22 cellular contexts compared by ENCODE assay signal in genomic region chr2:101375653-101376052, GRCh38. TPM values are rescaled to one million over a fixed set of nuclear protein-coding genes. Genes with fewer than 3 reads are reported as not detected.
"Had no signal": no experiment of that assay in that cellular context is flagged by ENCODE, and none has a peak within 500 bp of the region (broad histone marks: within the 10 kb centered on the region; RNA-seq: fewer than 3 reads in every experiment).

No MANE protein-coding gene starts in this region.

- FAIRE-seq: islet of Langerhans, urothelium cell line had no signal

- H3K9me3 ChIP-seq: lower lobe of right lung, suprapubic skin, thyroid gland had no signal

- H3K4me2 ChIP-seq: smooth muscle cell had no signal

- H3K4me3 ChIP-seq: coronary artery, lower lobe of right lung, smooth muscle cell, suprapubic skin, thyroid gland had no signal

- H3K4me3 Mint-ChIP-seq: memory B cell, mesothelial cell of epicardium, natural killer cell, neural crest cell, type B pancreatic cell had no signal

- H3K36me3 Mint-ChIP-seq: mesothelial cell of epicardium, natural killer cell, type B pancreatic cell had no signal

- H3K9me3 Mint-ChIP-seq: natural killer cell, neural crest cell had no signal

- DNase-seq: effector CD8-positive, alpha-beta T cell; foreskin melanocyte; head of caudate nucleus; hypothalamus; kidney glomerular epithelial cell; lower lobe of right lung; natural killer cell; posterior cingulate gyrus; stimulated activated CD4-positive, alpha-beta T cell treated with anti-CD3 and anti-CD28 coated beads, Interleukin-2, amount 100 ng/mL, for 48 hours; stimulated activated naive CD8-positive, alpha-beta T cell treated with anti-CD3 and anti-CD28 coated beads, Interleukin-15, Interleukin-2, amounts not matched to agents 100 U/mL and 50 U/mL, for 24 hours; thyroid gland had no signal

- H3K4me1 ChIP-seq: lower lobe of right lung, suprapubic skin, thyroid gland had no signal

- H3K27me3 Mint-ChIP-seq: memory B cell had no signal

- H3K27ac ChIP-seq: coronary artery, lower lobe of right lung, suprapubic skin, thyroid gland had no signal

- H3K27ac Mint-ChIP-seq: memory B cell, mesothelial cell of epicardium, natural killer cell, type B pancreatic cell had no signal

- H3K4me1 Mint-ChIP-seq: natural killer cell had no signal

- H3K27me3 ChIP-seq: suprapubic skin, thyroid gland had no signal

- ATAC-seq: left lobe of liver; lower lobe of right lung; stimulated activated naive CD8-positive, alpha-beta T cell treated with anti-CD3 and anti-CD28 coated beads, Interleukin-15, Interleukin-2, amounts not matched to agents 100 U/mL and 50 U/mL, for 24 hours had no signal

- H3K36me3 ChIP-seq: lower lobe of right lung, suprapubic skin, thyroid gland had no signal

RNA-seq across cellular contexts. Expression of gene CREG2, which starts 11.7 kb away (rescaled TPM):
- total RNA-seq: left lobe of liver, lower lobe of right lung, natural killer cell, osteocyte, thyroid gland had no signal
